21 cellular contexts compared by ENCODE assay signal in genomic region chr21:37041706-37042271, GRCh38. TPM values are rescaled to one million over a fixed set of nuclear protein-coding genes. Genes with fewer than 3 reads are reported as not detected.
DNase-seq lines count a peak whose midpoint lies in the region; ATAC-seq and TF ChIP-seq lines count a peak whose summit lies in the region.
"Had no signal": no experiment of that assay in that cellular context is flagged by ENCODE, and none has a peak within 500 bp of the region (broad histone marks: within the 10 kb centered on the region; RNA-seq: fewer than 3 reads in every experiment).

No MANE protein-coding gene starts in this region.

- no peaks in the 10 kb centered on the region for H3K4me1 ChIP-seq in mucosa of descending colon (ENCODE audit: low read depth)
- H3K4me1 ChIP-seq: tibial nerve had no signal

- TF ChIP-seq CTCF in mucosa of descending colon (IDR thresholded peaks at IDR 0.05): no peak

- H3K9me3 ChIP-seq in mucosa of descending colon: no peaks in the 10 kb centered on the region
- H3K9me3 ChIP-seq: tibial nerve had no signal

- H3K4me3 ChIP-seq in mucosa of descending colon: no peak overlapping the region
- H3K4me3 ChIP-seq: tibial nerve had no signal

- H3K36me3 ChIP-seq in mucosa of descending colon (ENCODE audit: low read depth): no peaks in the 10 kb centered on the region
- H3K36me3 ChIP-seq: tibial nerve had no signal

- intact Hi-C loops in mucosa of descending colon (cut with DNase I, micrococcal nuclease): no loop called here

- ATAC-seq in mucosa of descending colon: peak; percentile 68
- no peak for ATAC-seq in GM21447 (IDR thresholded peaks at IDR 0.05; ENCODE audit: unreplicated experiment)
- ATAC-seq: T-helper 17 cell had no signal

- DNase-seq in ELF-1 (ENCODE audit: low read depth, low spot score): peak; percentile 14
- peak; percentile 62 for DNase-seq in NCI-H146 (lab: John Stamatoyannopoulos, UW)
- peak; percentile 92 for DNase-seq in NCI-H82 treated with DMSO at 0.1 percent for 48 hours (lab: John Stamatoyannopoulos, UW; ENCODE audit: unreplicated experiment)
- DNase-seq in mucosa of descending colon: no peak
- no peak for DNase-seq in HK-2 (ENCODE audit: unreplicated experiment)
- no peak for DNase-seq in HPDE6-E6E7 (ENCODE audit: extremely low spot score)
- DNase-seq: activated CD4-positive, alpha-beta T cell treated with anti-CD3 and anti-CD28 coated beads, Interleukin-2, amount 50 U/mL, for 4 hours; amniotic stem cell; foreskin fibroblast; GDM1; hypothalamus; Karpas-422; NCI-H1048; NCI-H524; stimulated activated CD4-positive, alpha-beta T cell treated with anti-CD3 and anti-CD28 coated beads, Interleukin-1b, Interleukin-23, amount 100 ng/mL, for 48 hours; T-helper 17 cell had no signal

RNA-seq across cellular contexts. Expression of gene PIGP, which starts 31.1 kb away (rescaled TPM):
- total RNA-seq in mucosa of descending colon: 10 to 100 TPM; 15.2 to 20.2 (median 19.7) TPM

RNA-seq across cellular contexts. Expression of gene TTC3, which starts 31.3 kb away (rescaled TPM):
- total RNA-seq in mucosa of descending colon: 100 to 1,000 TPM in 1 of 3 donors, 10 to 100 TPM in 2; 67.2 to 126 (median 98.1) TPM

RNA-seq across cellular contexts. Expression of gene RIPPLY3, which starts 35.3 kb away (rescaled TPM):
- total RNA-seq in mucosa of descending colon: not detected
- total RNA-seq: cardiac septum, posterior vena cava, SK-MEL-5, T-helper 17 cell, tibial nerve had no signal

Comparison
In these comparisons a context has a peak if more than half of its experiments do, and no peak if none do; other contexts are left out.
1. DNase-seq: peak in ELF-1 (single experiment), NCI-H146 (single experiment) and NCI-H82 treated with DMSO at 0.1 percent for 48 hours (single experiment); none in mucosa of descending colon (0 of 3), HK-2 (single experiment) and HPDE6-E6E7 (single experiment).